Comparison of ENCODE assay signal across 13 cellular contexts in genomic region chr4:119735136-119735770, GRCh38.
A peak's percentile ranks its signal among the peaks of the same experiment; 100 is the strongest.
DNase-seq lines count a peak whose midpoint lies in the region; ATAC-seq and TF ChIP-seq lines count a peak whose summit lies in the region.
"Had no signal": no experiment of that assay in that cellular context is flagged by ENCODE, and none has a peak within 500 bp of the region (broad histone marks: within the 10 kb centered on the region; RNA-seq: fewer than 3 reads in every experiment).

No MANE protein-coding gene starts in this region.

- peak overlapping the region; percentile 14 to 84 (median 70) for H3K27ac ChIP-seq in tibial nerve
- H3K27ac ChIP-seq: RWPE1 had no signal

- H3K36me3 ChIP-seq in tibial nerve: no peaks in the 10 kb centered on the region

- no peaks in the 10 kb centered on the region for H3K9me3 ChIP-seq in tibial nerve

- no peak overlapping the region for H3K4me3 Mint-ChIP-seq in glutamatergic neuron (ENCODE audit: unreplicated experiment)

- peak; percentile 95 for DNase-seq in LHCN-M2 (ENCODE audit: low read depth)
- peak; percentile 96 for DNase-seq in choroid plexus epithelial cell (ENCODE audit: low read depth)
- DNase-seq in left kidney (ENCODE audit: low read depth, low spot score): peak; percentile 68
- no peak for DNase-seq in tibial nerve (ENCODE audit: low spot score in 2 of 2)
- DNase-seq in glutamatergic neuron: no peak
- DNase-seq in GM13976 (ENCODE audit: low spot score): no peak
- no peak for DNase-seq in Ammon's horn (ENCODE audit: low spot score)
- DNase-seq: amygdala; NCI-H1092; stimulated activated CD4-positive, alpha-beta T cell treated with anti-CD3 and anti-CD28 coated beads, Interleukin-12 subunit alpha, Interleukin-12 subunit beta, amount 100 ng/mL, for 4 hours; stimulated activated naive CD8-positive, alpha-beta T cell treated with anti-CD3 and anti-CD28 coated beads, Interleukin-15, Interleukin-2, amounts not matched to agents 100 U/mL and 50 U/mL, for 24 hours had no signal

- no peak for TF ChIP-seq CTCF in choroid plexus epithelial cell (conservative IDR thresholded peaks at IDR 0.05; ENCODE audit: low read depth, low read length)
- no peak for TF ChIP-seq CTCF in tibial nerve (IDR thresholded peaks at IDR 0.05)
- TF ChIP-seq CTCF in glutamatergic neuron (IDR thresholded peaks at IDR 0.05; ENCODE audit: partially characterized antibody, unreplicated experiment): no peak
- TF ChIP-seq CTCF in GM13976 (IDR thresholded peaks at IDR 0.05; ENCODE audit: borderline replicate concordance, control extremely low read depth, extremely low read depth, insufficient read depth, missing control alignments): no peak

- H3K27me3 ChIP-seq in tibial nerve: no peaks in the 10 kb centered on the region

- no peak for ATAC-seq in GM21381 (IDR thresholded peaks at IDR 0.05; ENCODE audit: unreplicated experiment)
- ATAC-seq: stimulated activated naive CD8-positive, alpha-beta T cell treated with anti-CD3 and anti-CD28 coated beads, Interleukin-15, Interleukin-2, amounts not matched to agents 100 U/mL and 50 U/mL, for 24 hours had no signal

- peaks cover 0 to 58% (median 10%) of the 10 kb centered on the region in 4 donors for H3K4me1 ChIP-seq in tibial nerve

- no peak for TF ChIP-seq POLR2A in tibial nerve (IDR thresholded peaks at IDR 0.05)

- H3K4me1 Mint-ChIP-seq in glutamatergic neuron (ENCODE audit: low read depth, unreplicated experiment): no peaks in the 10 kb centered on the region

- no peaks in the 10 kb centered on the region for H3K9me3 Mint-ChIP-seq in glutamatergic neuron (ENCODE audit: unreplicated experiment)

- H3K36me3 Mint-ChIP-seq in glutamatergic neuron (ENCODE audit: unreplicated experiment): no peaks in the 10 kb centered on the region

- 26 to 36% methylated on average over 2 of the region's 2 CpGs for WGBS in tibial nerve, 2 donors

- TF ChIP-seq EP300 in tibial nerve (IDR thresholded peaks at IDR 0.05): no peak

- H3K27ac Mint-ChIP-seq in glutamatergic neuron (ENCODE audit: unreplicated experiment): no peak overlapping the region

- no peak overlapping the region for H3K4me3 ChIP-seq in choroid plexus epithelial cell (ENCODE audit: low read depth, low read length)
- H3K4me3 ChIP-seq in tibial nerve: no peak overlapping the region

- H3K27me3 Mint-ChIP-seq in glutamatergic neuron (ENCODE audit: unreplicated experiment): no peaks in the 10 kb centered on the region

- in situ Hi-C loops in GM13976 (cut with MboI; ENCODE audit: low sequenced_read_pairs, unreplicated experiment): no loop called here

Comparison
In these comparisons a context has a peak if more than half of its experiments do, and no peak if none do; other contexts are left out.
1. DNase-seq: peak in LHCN-M2 (single experiment), choroid plexus epithelial cell (single experiment) and left kidney (single experiment); none in tibial nerve (0 of 2), glutamatergic neuron (single experiment), GM13976 (single experiment) and Ammon's horn (single experiment).